Comparison of ENCODE assay signal across 9 cellular contexts in the genomic region with DNA sequence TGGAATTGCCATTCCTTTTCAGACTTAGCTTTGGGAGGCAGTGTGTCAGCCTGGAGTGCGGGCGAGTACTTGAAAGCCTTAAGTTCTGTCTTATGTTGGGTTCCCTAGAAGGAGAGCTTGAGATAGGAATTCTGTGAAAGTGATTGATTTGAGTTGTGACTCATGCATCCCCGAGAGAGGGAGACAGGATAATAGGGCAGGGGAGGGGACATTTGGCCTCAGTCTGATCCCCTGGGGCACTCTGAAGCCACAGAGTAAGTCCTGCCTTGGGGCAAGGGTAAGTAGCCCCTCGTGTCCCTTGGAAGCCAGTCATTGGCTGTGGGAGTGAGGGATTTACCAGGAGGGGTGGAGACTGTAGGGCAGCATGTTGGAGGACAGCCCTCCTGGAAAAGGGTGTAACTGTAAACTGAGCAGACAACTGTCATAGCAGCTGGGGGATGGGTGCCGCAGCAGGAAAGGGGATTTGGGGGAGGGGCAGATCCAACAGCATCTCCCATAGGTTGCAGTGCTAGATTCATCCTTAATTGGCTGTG. TPM values are rescaled to one million over a fixed set of nuclear protein-coding genes. Genes with fewer than 3 reads are reported as not detected.
DNase-seq lines count a peak whose midpoint lies in the region; ATAC-seq, FAIRE-seq and TF ChIP-seq lines count a peak whose summit lies in the region.
"Had no signal": no experiment of that assay in that cellular context is flagged by ENCODE, and none has a peak within 500 bp of the region (broad histone marks: within the 10 kb centered on the region; RNA-seq: fewer than 3 reads in every experiment).

No MANE protein-coding gene starts in this region.

- peaks cover 12% of the 10 kb centered on the region for H3K4me1 Mint-ChIP-seq in activated T-helper 17 cell treated with anti-CD3 and anti-CD28 coated beads, Interleukin-2, amount 50 U/mL, for 72 hours

- TF ChIP-seq POLR2A in A549 (IDR thresholded peaks at IDR 0.05; ENCODE audit: low read length) (no peak), lower leg skin (IDR thresholded peaks at IDR 0.05) (no peak)

- ATAC-seq in A549, result peak; percentile 55 to 76; a peak in 5 of 6 replicates
- ATAC-seq in activated T-helper 17 cell treated with anti-CD3 and anti-CD28 coated beads, Interleukin-2, amount 50 U/mL, for 72 hours (replicated peaks), result no peak

- TF ChIP-seq CTCF in A549 (IDR thresholded peaks at IDR 0.05) (no peak), lower leg skin (IDR thresholded peaks at IDR 0.05) (no peak)

- DNase-seq in A549 (ENCODE audit: low read depth in 1 of 2, low spot score in 1 of 2) (peak; percentile 27 to 63), LHCN-M2 (ENCODE audit: low read depth) (peak; percentile 57), iPS-NIHi11 (ENCODE audit: low spot score) (peak; percentile 88), dermis blood vessel endothelial cell (no peak), cerebellum (ENCODE audit: low spot score) (no peak), lower leg skin (ENCODE audit: low spot score in 2 of 2) (no peak), NOMO-1 treated with DMSO at 0.1 percent for 48 hours (lab: John Stamatoyannopoulos, UW; ENCODE audit: unreplicated experiment) (no peak)
- DNase-seq: hypothalamus had no signal

- H3K27me3 Mint-ChIP-seq in activated T-helper 17 cell treated with anti-CD3 and anti-CD28 coated beads, Interleukin-2, amount 50 U/mL, for 72 hours, result peaks cover 16% of the 10 kb centered on the region

- peak overlapping the region; percentile 68 for H3K27ac Mint-ChIP-seq in activated T-helper 17 cell treated with anti-CD3 and anti-CD28 coated beads, Interleukin-2, amount 50 U/mL, for 72 hours

- H3K4me2 ChIP-seq in A549, result peak overlapping the region; percentile 78

- H3K4me3 ChIP-seq in A549 (no peak overlapping the region), lower leg skin (ENCODE audit: low read depth, poor library complexity, severe bottlenecking) (no peak overlapping the region)

- intact Hi-C loops in lower leg skin (cut with DNase I; ENCODE audit: low total_unique reads), result no loop called here

- WGBS in A549 (ENCODE audit: missing lambda C conversion rate), result 1% methylated on average over 5 of the region's 5 CpGs
- WGBS in lower leg skin, 2 donors, result 6 to 15% methylated on average over 5 of the region's 5 CpGs

- H3K4me1 ChIP-seq in A549, result peaks cover 52% of the 10 kb centered on the region

- H3K36me3 Mint-ChIP-seq in activated T-helper 17 cell treated with anti-CD3 and anti-CD28 coated beads, Interleukin-2, amount 50 U/mL, for 72 hours (ENCODE audit: low read depth), result no peaks in the 10 kb centered on the region

- peak overlapping the region; percentile 58 to 75 for H3K27ac ChIP-seq in A549

- H3K9me3 ChIP-seq in A549, result no peaks in the 10 kb centered on the region

- POLR2A ChIA-PET in A549 (lab: Yijun Ruan, JAX), result interaction anchor here (0.6 to 0.9 kb wide), 2 partner anchors 10 to 71 kb away, joined by 3 read pairs; no protein-coding TSS in a partner anchor

- no peak overlapping the region for H3K4me3 Mint-ChIP-seq in activated T-helper 17 cell treated with anti-CD3 and anti-CD28 coated beads, Interleukin-2, amount 50 U/mL, for 72 hours

- TF ChIP-seq RAD21 in A549 (conservative IDR thresholded peaks at IDR 0.05 in 1 of 2, IDR thresholded peaks at IDR 0.05 in 1 of 2), result no peak

- no peak for FAIRE-seq in A549 (lab: Jason Lieb, UNC)

- CTCF ChIA-PET in A549 (lab: Yijun Ruan, JAX), result interaction anchor here (0.6 to 1.9 kb wide), 6 partner anchors 15 to 355 kb away, joined by 3 to 4 read pairs (median 4); no protein-coding TSS in a partner anchor

- no peaks in the 10 kb centered on the region for H3K9me3 Mint-ChIP-seq in activated T-helper 17 cell treated with anti-CD3 and anti-CD28 coated beads, Interleukin-2, amount 50 U/mL, for 72 hours

- no peak for TF ChIP-seq EP300 in A549 (IDR thresholded peaks at IDR 0.05)

TF ChIP-seq in A549, 52 proteins besides CTCF, POLR2A, EP300 and RAD21:
- TF ChIP-seq MAZ (IDR thresholded peaks at IDR 0.05; ENCODE audit: borderline replicate concordance, low read depth, low read length), result no peak
- TF ChIP-seq HOXA7 (CRISPR knock-in tag; IDR thresholded peaks at IDR 0.05), result no peak
- no peak for TF ChIP-seq CBX2 (IDR thresholded peaks at IDR 0.05; ENCODE audit: borderline replicate concordance, low read depth)
- TF ChIP-seq HOXB5 (CRISPR knock-in tag; IDR thresholded peaks at IDR 0.05), result 0 out of 2 replicates have a peak, but pooled peaks have one; percentile 25
- no peak for TF ChIP-seq FOSL2 (IDR thresholded peaks at IDR 0.05)
- TF ChIP-seq FOSL2 (CRISPR knock-in tag; IDR thresholded peaks at IDR 0.05), result peak; percentile 12; the same call in 1 of the 2 replicates
- TF ChIP-seq, protein P1, sequence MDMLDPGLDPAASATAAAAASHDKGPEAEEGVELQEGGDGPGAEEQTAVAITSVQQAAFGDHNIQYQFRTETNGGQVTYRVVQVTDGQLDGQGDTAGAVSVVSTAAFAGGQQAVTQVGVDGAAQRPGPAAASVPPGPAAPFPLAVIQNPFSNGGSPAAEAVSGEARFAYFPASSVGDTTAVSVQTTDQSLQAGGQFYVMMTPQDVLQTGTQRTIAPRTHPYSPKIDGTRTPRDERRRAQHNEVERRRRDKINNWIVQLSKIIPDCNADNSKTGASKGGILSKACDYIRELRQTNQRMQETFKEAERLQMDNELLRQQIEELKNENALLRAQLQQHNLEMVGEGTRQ (IDR thresholded peaks at IDR 0.05), result no peak
- TF ChIP-seq ZNF302 (CRISPR knock-in tag; IDR thresholded peaks at IDR 0.05), result no peak

RNA-seq across cellular contexts. Expression of a gene that starts 44.0 kb away (rescaled TPM):
- polyA plus RNA-seq in A549 (2011; rRNA removed), result 7.9 and 8.8 TPM in 2 replicates
- 2.3 and 2.7 TPM in 2 replicates for polyA plus RNA-seq in A549 (2012; cell fraction: cytosol; rRNA removed)
- polyA plus RNA-seq in A549 (2012; cell fraction: nucleus; rRNA removed), result 4.4 and 6.0 TPM in 2 replicates
- polyA plus RNA-seq in A549 (2017; fragmentation: RNase III; extraction: RNeasy Plus Mini Kit Qiagen cat#74134 plus additional on column Dnase treatment), result 5.0 to 5.6 TPM (median 5.3 TPM) in 3 replicates
- 14.6 and 15.6 TPM in 2 replicates for polyA minus RNA-seq in A549 (2011; rRNA and poly(A)+ RNA removed)
- total RNA-seq in LHCN-M2 (2014; rRNA removed), result 2.6 and 2.9 TPM in 2 replicates
- 3.3 TPM for polyA plus RNA-seq in LHCN-M2 (2012)
- total RNA-seq in activated T-helper 17 cell treated with anti-CD3 and anti-CD28 coated beads, Interleukin-2, amount 50 U/mL, for 72 hours, result 1 to 10 TPM; 5.9 to 6.0 TPM
- 41.9 and 57.7 TPM in 2 replicates for total RNA-seq in dermis blood vessel endothelial cell
- 9.5 TPM for total RNA-seq in cerebellum
- 10 to 100 TPM; 60.0 to 87.8 (median 85.1) TPM for total RNA-seq in lower leg skin

RNA-seq across cellular contexts. Expression of a gene that starts 50.0 kb away (rescaled TPM):
- polyA plus RNA-seq in A549 (2011; rRNA removed) (not detected in 2 replicates), A549 (2017; fragmentation: RNase III; extraction: RNeasy Plus Mini Kit Qiagen cat#74134 plus additional on column Dnase treatment) (not detected in 3 replicates)
- not detected in 2 replicates for polyA plus RNA-seq in A549 (2012; cell fraction: cytosol; rRNA removed)
- polyA plus RNA-seq in A549 (2012; cell fraction: nucleus; rRNA removed), result not detected in 2 replicates
- not detected in 2 replicates for polyA minus RNA-seq in A549 (2011; rRNA and poly(A)+ RNA removed)
- total RNA-seq in LHCN-M2 (2014; rRNA removed) (not detected in 2 replicates), dermis blood vessel endothelial cell (not detected in 2 replicates), cerebellum (not detected), lower leg skin (1 to 10 TPM in 2 of 4 donors, under 1 TPM in 1, not detected in 1; 0.42 to 4.2 (median 4.0) TPM)
- not detected for polyA plus RNA-seq in LHCN-M2 (2012)
- total RNA-seq in activated T-helper 17 cell treated with anti-CD3 and anti-CD28 coated beads, Interleukin-2, amount 50 U/mL, for 72 hours, result not detected

Comparison
In these comparisons a context has a peak if more than half of its experiments do, and no peak if none do; other contexts are left out.
1. DNase-seq: peak in A549 (2 of 2), LHCN-M2 (single experiment) and iPS-NIHi11 (single experiment); none in dermis blood vessel endothelial cell (single experiment), cerebellum (single experiment), lower leg skin (0 of 2) and NOMO-1 treated with DMSO at 0.1 percent for 48 hours (single experiment).